ENCODE assay signal across 8 cellular contexts in the genomic region with DNA sequence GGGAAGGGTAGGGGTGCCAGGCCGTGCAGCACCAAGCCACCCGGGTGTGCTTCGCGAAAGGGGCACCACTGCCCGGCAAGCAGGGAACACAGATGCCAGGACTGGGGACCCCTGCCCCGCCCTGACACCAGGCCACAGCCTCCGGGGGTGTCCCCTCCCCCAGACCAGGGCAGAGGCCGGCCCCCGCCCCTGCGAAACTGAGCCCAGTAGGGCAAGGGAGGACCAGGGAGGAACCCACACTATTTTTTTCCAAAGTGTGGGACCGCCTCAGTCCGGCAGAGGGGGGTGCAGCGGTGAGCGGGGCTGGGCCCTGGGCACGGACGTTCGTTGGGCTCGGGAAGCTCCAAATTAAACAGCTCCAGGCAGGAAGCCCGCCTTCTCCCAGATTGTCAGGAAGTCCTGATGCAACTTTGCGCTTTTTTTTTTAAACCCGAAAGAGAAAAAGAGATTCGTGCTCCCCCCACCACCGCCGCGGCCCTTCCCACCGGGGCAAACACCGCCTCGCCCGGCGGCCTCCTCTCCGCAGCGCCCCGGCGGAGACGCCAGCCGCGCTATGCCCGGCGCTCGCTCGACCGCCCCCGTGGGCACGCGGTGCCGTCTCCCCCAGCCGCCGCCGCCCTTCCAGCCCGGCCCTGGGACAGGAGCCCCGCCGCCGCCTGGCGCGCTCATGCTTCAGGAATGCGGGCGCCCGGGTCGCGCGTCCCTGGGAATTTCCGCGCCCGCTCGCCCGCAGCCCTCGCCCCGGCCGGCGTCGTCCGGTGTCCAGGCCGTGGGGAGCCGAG. TPM values are rescaled to one million over a fixed set of nuclear protein-coding genes. Genes with fewer than 3 reads are reported as not detected.
DNase-seq lines count a peak whose midpoint lies in the region; ATAC-seq and TF ChIP-seq lines count a peak whose summit lies in the region.

No MANE protein-coding gene starts in this region.

- no peak for ATAC-seq in GM18517 (IDR thresholded peaks at IDR 0.05; ENCODE audit: unreplicated experiment)

- no peaks in the 10 kb centered on the region for H3K27me3 ChIP-seq in breast epithelium

- TF ChIP-seq CTCF in HEK293 (tag by site-specific recombination; IDR thresholded peaks at IDR 0.05), result peak; percentile 78
- peak; percentile 48 to 66 (median 63) for TF ChIP-seq CTCF in breast epithelium (IDR thresholded peaks at IDR 0.05)

- peaks cover 29% of the 10 kb centered on the region for H3K4me1 ChIP-seq in HEK293 (ENCODE audit: control insufficient read depth, insufficient read depth, low read length)
- peaks cover 6% of the 10 kb centered on the region in 2 donors for H3K4me1 ChIP-seq in breast epithelium

- H3K36me3 ChIP-seq in HEK293 (ENCODE audit: control insufficient read depth in 2 of 2, insufficient read depth in 1 of 2, low read length in 2 of 2) (no peaks in the 10 kb centered on the region), SK-N-MC (ENCODE audit: insufficient read depth, low read length) (no peaks in the 10 kb centered on the region), breast epithelium (no peaks in the 10 kb centered on the region)

- H3K27ac ChIP-seq in HEK293 (ENCODE audit: extremely low read depth, low read depth, low read length), result peak overlapping the region; percentile 76
- peak overlapping the region; percentile 83 for H3K27ac ChIP-seq in SK-N-MC
- peak overlapping the region; percentile 94 to 99 for H3K27ac ChIP-seq in breast epithelium

- TF ChIP-seq POLR2A in breast epithelium (IDR thresholded peaks at IDR 0.05), result no peak

- DNase-seq in CMK (ENCODE audit: low read depth), result peak; percentile 75
- DNase-seq in SK-N-MC (ENCODE audit: low read depth, low spot score), result no peak
- peak; percentile 76 to 77 for DNase-seq in breast epithelium (ENCODE audit: low spot score in 2 of 2)
- peak; percentile 79 for DNase-seq in islet precursor cell
- peak; percentile 48 for DNase-seq in stimulated activated CD4-positive, alpha-beta T cell treated with anti-CD3 and anti-CD28 coated beads, Interleukin-1b, Interleukin-23, amount 100 ng/mL, for 48 hours
- DNase-seq in DMS153 (lab: John Stamatoyannopoulos, UW), result no peak

- intact Hi-C loops in breast epithelium (cut with DNase I; ENCODE audit: low total_unique reads), result loop anchor here (5.0 kb wide), 1 partner anchor 42 kb away; no protein-coding TSS in a partner anchor

- H3K4me3 ChIP-seq in HEK293 (ENCODE audit: low read depth, low read length) (peak overlapping the region; percentile 53), SK-N-MC (peak overlapping the region; percentile 80), breast epithelium (peak overlapping the region; percentile 75 to 100 (median 84))

- H3K9me3 ChIP-seq in HEK293 (ENCODE audit: control insufficient read depth, insufficient read depth, low read depth, low read length), result no peaks in the 10 kb centered on the region
- H3K9me3 ChIP-seq in SK-N-MC (ENCODE audit: low read depth, low read length), result no peaks in the 10 kb centered on the region
- H3K9me3 ChIP-seq in breast epithelium, result no peaks in the 10 kb centered on the region

- POLR2A ChIA-PET in HEK293 (lab: Yijun Ruan, JAX), result interaction anchor here (0.9 to 6.7 kb wide), 14 partner anchors 10 to 214 kb away, joined by 3 to 97 read pairs (median 5); a partner anchor contains a TSS

- CTCF ChIA-PET in HEK293 (lab: Yijun Ruan, JAX), result interaction anchor here (0.7 to 1.6 kb wide), 6 partner anchors 11 to 44 kb away, joined by 3 to 5 read pairs (median 4); no protein-coding TSS in a partner anchor

- H3K9ac ChIP-seq in SK-N-MC (ENCODE audit: insufficient read length), result peak overlapping the region; percentile 79

TF ChIP-seq in HEK293, 187 proteins besides CTCF, POLR2A, EP300 and RAD21 (continues in another document):
- TF ChIP-seq KLF16 (tag by site-specific recombination; IDR thresholded peaks at IDR 0.05) (0 out of 2 replicates have a peak, but pooled peaks have one; percentile 16), ZFHX2 (tag by site-specific recombination; conservative IDR thresholded peaks at IDR 0.05) (peak; percentile 52), ZNF24 (tag by site-specific recombination; IDR thresholded peaks at IDR 0.05) (no peak)
- TF ChIP-seq, protein P1, sequence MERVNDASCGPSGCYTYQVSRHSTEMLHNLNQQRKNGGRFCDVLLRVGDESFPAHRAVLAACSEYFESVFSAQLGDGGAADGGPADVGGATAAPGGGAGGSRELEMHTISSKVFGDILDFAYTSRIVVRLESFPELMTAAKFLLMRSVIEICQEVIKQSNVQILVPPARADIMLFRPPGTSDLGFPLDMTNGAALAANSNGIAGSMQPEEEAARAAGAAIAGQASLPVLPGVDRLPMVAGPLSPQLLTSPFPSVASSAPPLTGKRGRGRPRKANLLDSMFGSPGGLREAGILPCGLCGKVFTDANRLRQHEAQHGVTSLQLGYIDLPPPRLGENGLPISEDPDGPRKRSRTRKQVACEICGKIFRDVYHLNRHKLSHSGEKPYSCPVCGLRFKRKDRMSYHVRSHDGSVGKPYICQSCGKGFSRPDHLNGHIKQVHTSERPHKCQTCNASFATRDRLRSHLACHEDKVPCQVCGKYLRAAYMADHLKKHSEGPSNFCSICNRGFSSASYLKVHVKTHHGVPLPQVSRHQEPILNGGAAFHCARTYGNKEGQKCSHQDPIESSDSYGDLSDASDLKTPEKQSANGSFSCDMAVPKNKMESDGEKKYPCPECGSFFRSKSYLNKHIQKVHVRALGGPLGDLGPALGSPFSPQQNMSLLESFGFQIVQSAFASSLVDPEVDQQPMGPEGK (tag by site-specific recombination; IDR thresholded peaks at IDR 0.05), result peak; percentile 81
- TF ChIP-seq, protein P2, sequence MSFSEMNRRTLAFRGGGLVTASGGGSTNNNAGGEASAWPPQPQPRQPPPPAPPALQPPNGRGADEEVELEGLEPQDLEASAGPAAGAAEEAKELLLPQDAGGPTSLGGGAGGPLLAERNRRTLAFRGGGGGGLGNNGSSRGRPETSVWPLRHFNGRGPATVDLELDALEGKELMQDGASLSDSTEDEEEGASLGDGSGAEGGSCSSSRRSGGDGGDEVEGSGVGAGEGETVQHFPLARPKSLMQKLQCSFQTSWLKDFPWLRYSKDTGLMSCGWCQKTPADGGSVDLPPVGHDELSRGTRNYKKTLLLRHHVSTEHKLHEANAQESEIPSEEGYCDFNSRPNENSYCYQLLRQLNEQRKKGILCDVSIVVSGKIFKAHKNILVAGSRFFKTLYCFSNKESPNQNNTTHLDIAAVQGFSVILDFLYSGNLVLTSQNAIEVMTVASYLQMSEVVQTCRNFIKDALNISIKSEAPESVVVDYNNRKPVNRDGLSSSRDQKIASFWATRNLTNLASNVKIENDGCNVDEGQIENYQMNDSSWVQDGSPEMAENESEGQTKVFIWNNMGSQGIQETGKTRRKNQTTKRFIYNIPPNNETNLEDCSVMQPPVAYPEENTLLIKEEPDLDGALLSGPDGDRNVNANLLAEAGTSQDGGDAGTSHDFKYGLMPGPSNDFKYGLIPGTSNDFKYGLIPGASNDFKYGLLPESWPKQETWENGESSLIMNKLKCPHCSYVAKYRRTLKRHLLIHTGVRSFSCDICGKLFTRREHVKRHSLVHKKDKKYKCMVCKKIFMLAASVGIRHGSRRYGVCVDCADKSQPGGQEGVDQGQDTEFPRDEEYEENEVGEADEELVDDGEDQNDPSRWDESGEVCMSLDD (tag by site-specific recombination; IDR thresholded peaks at IDR 0.05), result 0 out of 2 replicates have a peak, but pooled peaks have one; percentile 37
- TF ChIP-seq, protein P3, sequence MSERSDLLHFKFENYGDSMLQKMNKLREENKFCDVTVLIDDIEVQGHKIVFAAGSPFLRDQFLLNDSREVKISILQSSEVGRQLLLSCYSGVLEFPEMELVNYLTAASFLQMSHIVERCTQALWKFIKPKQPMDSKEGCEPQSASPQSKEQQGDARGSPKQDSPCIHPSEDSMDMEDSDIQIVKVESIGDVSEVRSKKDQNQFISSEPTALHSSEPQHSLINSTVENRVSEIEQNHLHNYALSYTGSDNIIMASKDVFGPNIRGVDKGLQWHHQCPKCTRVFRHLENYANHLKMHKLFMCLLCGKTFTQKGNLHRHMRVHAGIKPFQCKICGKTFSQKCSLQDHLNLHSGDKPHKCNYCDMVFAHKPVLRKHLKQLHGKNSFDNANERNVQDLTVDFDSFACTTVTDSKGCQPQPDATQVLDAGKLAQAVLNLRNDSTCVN (tag by site-specific recombination; optimal IDR thresholded peaks at IDR 0.05), result peak; percentile 29
- TF ChIP-seq, protein P4, sequence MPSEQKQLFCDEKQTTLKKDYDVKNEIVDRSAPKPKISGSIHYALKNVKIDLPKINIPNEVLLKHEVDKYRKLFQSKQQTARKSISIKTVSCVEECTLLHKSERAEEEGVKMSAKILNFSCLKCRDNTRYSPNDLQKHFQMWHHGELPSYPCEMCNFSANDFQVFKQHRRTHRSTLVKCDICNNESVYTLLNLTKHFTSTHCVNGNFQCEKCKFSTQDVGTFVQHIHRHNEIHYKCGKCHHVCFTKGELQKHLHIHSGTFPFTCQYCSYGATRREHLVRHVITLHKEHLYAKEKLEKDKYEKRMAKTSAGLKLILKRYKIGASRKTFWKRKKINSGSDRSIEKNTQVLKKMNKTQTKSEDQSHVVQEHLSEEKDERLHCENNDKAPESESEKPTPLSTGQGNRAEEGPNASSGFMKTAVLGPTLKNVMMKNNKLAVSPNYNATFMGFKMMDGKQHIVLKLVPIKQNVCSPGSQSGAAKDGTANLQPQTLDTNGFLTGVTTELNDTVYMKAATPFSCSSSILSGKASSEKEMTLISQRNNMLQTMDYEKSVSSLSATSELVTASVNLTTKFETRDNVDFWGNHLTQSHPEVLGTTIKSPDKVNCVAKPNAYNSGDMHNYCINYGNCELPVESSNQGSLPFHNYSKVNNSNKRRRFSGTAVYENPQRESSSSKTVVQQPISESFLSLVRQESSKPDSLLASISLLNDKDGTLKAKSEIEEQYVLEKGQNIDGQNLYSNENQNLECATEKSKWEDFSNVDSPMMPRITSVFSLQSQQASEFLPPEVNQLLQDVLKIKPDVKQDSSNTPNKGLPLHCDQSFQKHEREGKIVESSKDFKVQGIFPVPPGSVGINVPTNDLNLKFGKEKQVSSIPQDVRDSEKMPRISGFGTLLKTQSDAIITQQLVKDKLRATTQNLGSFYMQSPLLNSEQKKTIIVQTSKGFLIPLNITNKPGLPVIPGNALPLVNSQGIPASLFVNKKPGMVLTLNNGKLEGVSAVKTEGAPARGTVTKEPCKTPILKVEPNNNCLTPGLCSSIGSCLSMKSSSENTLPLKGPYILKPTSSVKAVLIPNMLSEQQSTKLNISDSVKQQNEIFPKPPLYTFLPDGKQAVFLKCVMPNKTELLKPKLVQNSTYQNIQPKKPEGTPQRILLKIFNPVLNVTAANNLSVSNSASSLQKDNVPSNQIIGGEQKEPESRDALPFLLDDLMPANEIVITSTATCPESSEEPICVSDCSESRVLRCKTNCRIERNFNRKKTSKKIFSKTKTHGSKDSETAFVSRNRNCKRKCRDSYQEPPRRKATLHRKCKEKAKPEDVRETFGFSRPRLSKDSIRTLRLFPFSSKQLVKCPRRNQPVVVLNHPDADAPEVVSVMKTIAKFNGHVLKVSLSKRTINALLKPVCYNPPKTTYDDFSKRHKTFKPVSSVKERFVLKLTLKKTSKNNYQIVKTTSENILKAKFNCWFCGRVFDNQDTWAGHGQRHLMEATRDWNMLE (tag by site-specific recombination; conservative IDR thresholded peaks at IDR 0.05; ENCODE audit: low read depth), result no peak

RNA-seq across cellular contexts. Expression of a gene that starts 0.8 kb away (rescaled TPM):
- total RNA-seq in breast epithelium, result 100 to 1,000 TPM in 2 of 3 donors, 10 to 100 TPM in 1; 90.7 to 181 (median 135) TPM

RNA-seq across cellular contexts. Expression of a gene that starts 19.3 kb away (rescaled TPM):
- 1 to 10 TPM; 1.3 to 3.3 (median 3.2) TPM for total RNA-seq in breast epithelium

RNA-seq across cellular contexts. Expression of a gene that starts 27.5 kb away (rescaled TPM):
- 100 to 1,000 TPM in 2 of 3 donors, 10 to 100 TPM in 1; 93.8 to 152 (median 126) TPM for total RNA-seq in breast epithelium

Comparison
In these comparisons a context has a peak if more than half of its experiments do, and no peak if none do; other contexts are left out.
1. DNase-seq: peak in CMK (single experiment), breast epithelium (2 of 2), islet precursor cell (single experiment) and stimulated activated CD4-positive, alpha-beta T cell treated with anti-CD3 and anti-CD28 coated beads, Interleukin-1b, Interleukin-23, amount 100 ng/mL, for 48 hours (single experiment); none in SK-N-MC (single experiment) and DMS153 (single experiment).
2. Peak in every context shown above with its lines, with median percentiles within 50 percentile points of each other: H3K27ac ChIP-seq and H3K4me3 ChIP-seq.